Comparison of ENCODE assay signal across 8 cellular contexts in the genomic region with DNA sequence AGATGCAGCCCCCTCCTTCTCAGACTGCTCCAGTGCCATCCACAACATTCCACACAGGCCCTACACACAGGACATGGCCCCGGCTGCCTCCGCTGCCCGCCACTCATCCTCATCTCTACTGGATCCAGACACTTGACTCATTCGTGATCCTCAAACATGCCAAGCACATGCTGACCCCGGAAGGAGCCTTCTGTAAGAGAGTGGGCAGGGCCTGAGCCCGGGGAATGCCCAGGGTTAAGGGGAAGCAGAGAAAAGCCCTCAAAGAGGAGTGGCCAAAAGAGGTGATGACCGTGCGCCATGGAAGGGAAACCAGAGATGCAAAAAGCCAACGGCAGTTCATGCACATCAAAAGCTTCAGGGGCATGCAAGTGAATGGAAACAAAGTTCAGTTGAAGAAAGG. TPM values are rescaled to one million over a fixed set of nuclear protein-coding genes. Genes with fewer than 3 reads are reported as not detected.
A peak's percentile ranks its signal among the peaks of the same experiment; 100 is the strongest.
DNase-seq lines count a peak whose midpoint lies in the region; ATAC-seq, FAIRE-seq and TF ChIP-seq lines count a peak whose summit lies in the region.

No MANE protein-coding gene starts in this region.

- H3K27ac Mint-ChIP-seq in naive B cell = peak overlapping the region; percentile 85 to 98 (median 93)

- peaks cover 49 to 71% (median 49%) of the 10 kb centered on the region in 3 donors for H3K4me1 Mint-ChIP-seq in naive B cell

- ATAC-seq in GM21786 (IDR thresholded peaks at IDR 0.05; ENCODE audit: unreplicated experiment) = peak; percentile 90
- peak; percentile 99 for ATAC-seq in naive B cell (ENCODE audit: low read depth in 2 of 2)

- peaks cover 26 to 40% of the 10 kb centered on the region in 2 donors for H3K36me3 Mint-ChIP-seq in naive B cell

- TF ChIP-seq CTCF in foreskin fibroblast (IDR thresholded peaks at IDR 0.05; ENCODE audit: low read depth, low read length) = no peak

- DNase-seq in GM12892 (ENCODE audit: insufficient read length) = no peak
- DNase-seq in T-helper 9 cell = peak; percentile 16
- DNase-seq in naive B cell = peak; percentile 66
- no peak for DNase-seq in foreskin fibroblast
- DNase-seq in T1000 (lab: John Stamatoyannopoulos, UW) = no peak
- DNase-seq in NCI-H1092 (lab: John Stamatoyannopoulos, UW) = no peak
- DNase-seq in NCI-H1048 (lab: John Stamatoyannopoulos, UW) = no peak

- no peaks in the 10 kb centered on the region for H3K27me3 Mint-ChIP-seq in naive B cell

- peaks cover 0 to 6% (median 0%) of the 10 kb centered on the region in 7 donors for H3K9me3 Mint-ChIP-seq in naive B cell

- no peak for TF ChIP-seq POLR2A in GM12892 (IDR thresholded peaks at IDR 0.05; ENCODE audit: low read depth, low read length)

- no peak overlapping the region for H3K4me3 ChIP-seq in foreskin fibroblast (ENCODE audit: low read depth in 1 of 2, low read length in 2 of 2)

- peak overlapping the region; percentile 1 to 83 (median 58) for H3K4me3 Mint-ChIP-seq in naive B cell

- FAIRE-seq in GM12892 (lab: Jason Lieb, UNC) = peak; percentile 82

RNA-seq across cellular contexts. Expression of a gene that starts 46.1 kb away (rescaled TPM):
- polyA plus RNA-seq in GM12892 (2012; ENCODE audit: missing spikeins) = 163 TPM
- polyA plus RNA-seq in naive B cell (ENCODE audit: low read depth in 6 of 6) = 100 to 1,000 TPM in 3 of 6 donors, 10 to 100 TPM in 3; 63.0 to 147 (median 106) TPM

Comparison
In these comparisons a context has a peak if more than half of its experiments do, and no peak if none do; other contexts are left out.
1. DNase-seq: peak in T-helper 9 cell (single experiment) and naive B cell (single experiment); none in GM12892 (single experiment), foreskin fibroblast (0 of 2), T1000 (single experiment), NCI-H1092 (single experiment) and NCI-H1048 (single experiment).